In the genomic region with DNA sequence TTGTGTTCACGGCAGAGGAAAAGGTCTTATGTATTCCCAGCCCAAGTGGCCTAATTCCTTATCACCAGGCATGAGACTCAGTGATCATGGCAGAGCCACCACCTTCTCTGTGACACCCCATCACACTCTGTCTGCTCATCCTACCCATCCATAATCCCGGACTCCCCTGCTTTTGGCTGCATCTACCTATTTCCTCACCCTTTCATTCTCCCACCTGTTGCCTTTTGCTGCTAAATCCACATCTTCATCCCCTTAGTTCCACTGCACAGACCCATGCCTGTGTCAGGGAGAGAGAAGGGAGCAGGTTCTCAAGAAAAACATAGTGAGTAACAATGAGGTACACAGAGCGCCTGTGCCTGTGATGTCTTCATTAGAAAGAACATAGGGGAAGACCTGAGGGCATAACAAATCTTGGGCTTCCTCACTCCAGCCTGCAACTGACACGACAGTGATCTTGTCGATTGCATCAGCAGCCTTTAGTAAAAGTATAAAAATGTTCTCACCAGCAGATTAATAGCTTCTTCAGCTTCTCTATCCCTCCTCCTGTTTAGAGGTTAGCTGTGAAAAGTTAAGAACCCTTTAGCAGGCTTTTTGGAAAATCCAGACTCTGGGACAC, we compare ENCODE assay signal across 17 cellular contexts.
"Had no signal": no experiment of that assay in that cellular context is flagged by ENCODE, and none has a peak within 500 bp of the region (broad histone marks: within the 10 kb centered on the region; RNA-seq: fewer than 3 reads in every experiment).

No MANE protein-coding gene starts in this region.

- DNase-seq: activated CD4-positive, alpha-beta memory T cell treated with anti-CD3 and anti-CD28 coated beads for 36 hours; activated CD4-positive, alpha-beta T cell treated with anti-CD3 and anti-CD28 coated beads for 48 hours; activated effector memory CD4-positive, alpha-beta T cell treated with Interleukin-2 at 50 U/mL for 16 hours; activated naive CD4-positive, alpha-beta T cell treated with anti-CD3 and anti-CD28 coated beads for 36 hours; activated naive CD8-positive, alpha-beta T cell treated with anti-CD3 and anti-CD28 coated beads, Interleukin-2, amount 10 ng/mL, durations not matched to agents 7 days and 5 days; activated T-cell treated with anti-CD3 and anti-CD28 coated beads, Interleukin-2, amount 50 U/mL, for 72 hours; erythroblast; hippocampal formation; left ventricle myocardium superior; midbrain; natural killer cell; ovary; psoas muscle; stimulated activated CD4-positive, alpha-beta T cell treated with anti-CD3 and anti-CD28 coated beads, Interleukin-4, amount 100 ng/mL, for 4 hours; stimulated activated naive CD8-positive, alpha-beta T cell treated with anti-CD3 and anti-CD28 coated beads, Interleukin-15, Interleukin-2, amounts not matched to agents 100 U/mL and 50 U/mL, for 24 hours; T-helper 2 cell had no signal

- H3K27ac Mint-ChIP-seq: activated CD4-positive, alpha-beta memory T cell treated with anti-CD3 and anti-CD28 coated beads for 36 hours; activated naive CD4-positive, alpha-beta T cell treated with anti-CD3 and anti-CD28 coated beads for 36 hours; activated naive CD8-positive, alpha-beta T cell treated with anti-CD3 and anti-CD28 coated beads, Interleukin-2, amount 10 ng/mL, durations not matched to agents 7 days and 5 days; activated T-cell treated with anti-CD3 and anti-CD28 coated beads, Interleukin-2, amount 50 U/mL, for 72 hours; natural killer cell had no signal

- H3K4me3 ChIP-seq: ovary, psoas muscle, right atrium auricular region had no signal

- H3K4me1 Mint-ChIP-seq: activated naive CD8-positive, alpha-beta T cell treated with anti-CD3 and anti-CD28 coated beads, Interleukin-2, amount 10 ng/mL, durations not matched to agents 7 days and 5 days; natural killer cell had no signal

- H3K36me3 Mint-ChIP-seq: activated CD4-positive, alpha-beta memory T cell treated with anti-CD3 and anti-CD28 coated beads for 36 hours; activated naive CD8-positive, alpha-beta T cell treated with anti-CD3 and anti-CD28 coated beads, Interleukin-2, amount 10 ng/mL, durations not matched to agents 7 days and 5 days had no signal

- ATAC-seq: activated T-cell treated with anti-CD3 and anti-CD28 coated beads, Interleukin-2, amount 50 U/mL, for 72 hours; left ventricle myocardium superior; natural killer cell; psoas muscle; stimulated activated naive CD8-positive, alpha-beta T cell treated with anti-CD3 and anti-CD28 coated beads, Interleukin-15, Interleukin-2, amounts not matched to agents 100 U/mL and 50 U/mL, for 24 hours had no signal

- H3K4me3 Mint-ChIP-seq: activated CD4-positive, alpha-beta memory T cell treated with anti-CD3 and anti-CD28 coated beads for 36 hours; activated naive CD4-positive, alpha-beta T cell treated with anti-CD3 and anti-CD28 coated beads for 36 hours; activated naive CD8-positive, alpha-beta T cell treated with anti-CD3 and anti-CD28 coated beads, Interleukin-2, amount 10 ng/mL, durations not matched to agents 7 days and 5 days; activated T-cell treated with anti-CD3 and anti-CD28 coated beads, Interleukin-2, amount 50 U/mL, for 72 hours; natural killer cell had no signal
